Comparison of ENCODE assay signal across 19 cellular contexts in the genomic region with DNA sequence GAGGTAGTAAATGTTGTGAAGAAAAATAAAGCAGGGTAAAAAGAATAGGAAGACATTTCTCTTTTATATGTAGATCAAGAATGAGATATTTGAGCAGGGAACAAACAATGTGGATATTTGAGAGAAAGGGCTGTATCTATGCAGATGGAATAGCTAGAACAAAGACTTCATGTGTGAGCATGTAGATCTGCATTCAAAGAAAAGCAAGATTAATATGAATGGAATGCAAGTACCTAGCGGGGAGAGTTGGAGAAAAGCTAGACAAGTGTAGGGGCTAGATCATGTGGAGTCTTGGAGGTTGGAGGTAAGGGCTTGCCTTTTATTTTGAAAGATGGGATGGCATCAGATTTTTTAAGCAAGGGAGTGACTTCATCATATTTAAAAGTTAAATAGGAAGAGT. TPM values are rescaled to one million over a fixed set of nuclear protein-coding genes. Genes with fewer than 3 reads are reported as not detected.
DNase-seq lines count a peak whose midpoint lies in the region; TF ChIP-seq lines count a peak whose summit lies in the region.
"Had no signal": no experiment of that assay in that cellular context is flagged by ENCODE, and none has a peak within 500 bp of the region (broad histone marks: within the 10 kb centered on the region; RNA-seq: fewer than 3 reads in every experiment).

No MANE protein-coding gene starts in this region.

- no peak overlapping the region for H2BK12ac ChIP-seq in neuronal stem cell (ENCODE audit: low read length)

- DNase-seq in ELR (ENCODE audit: low read depth) (peak; percentile 19), RWPE1 (ENCODE audit: low spot score) (peak; percentile 25), chondrocyte (ENCODE audit: low spot score) (no peak), mesendoderm (peak; percentile 21), NCI-H446 treated with DMSO at 0.1 percent for 48 hours (lab: John Stamatoyannopoulos, UW) (no peak), neuronal stem cell (ENCODE audit: low spot score) (no peak)
- DNase-seq in activated CD8-positive, alpha-beta memory T cell treated with anti-CD3 and anti-CD28 coated beads for 24 hours, result no peak
- DNase-seq: BE2C; Caco-2; CD4-positive, CD25-positive, alpha-beta regulatory T cell; GDM1; Kasumi-1; NCI-H1092 treated with DMSO at 0.1 percent for 48 hours; NCI-H146; NCI-H2081; NCI-H510A; NCI-H748 treated with DMSO at 0.1 percent for 48 hours; SIG-M5 had no signal

- H3K4me1 ChIP-seq in mesendoderm (ENCODE audit: control insufficient read depth, low read depth, low read length) (peaks cover 2% of the 10 kb centered on the region), neuronal stem cell (ENCODE audit: control insufficient read depth in 2 of 2, insufficient read depth in 1 of 2, low read depth in 1 of 2, low read length in 2 of 2) (peaks cover 0 to 6% of the 10 kb centered on the region in 2 donors)
- H3K4me1 ChIP-seq: BE2C, Caco-2, HAP-1 had no signal

- no peak overlapping the region for H2AFZ ChIP-seq in neuronal stem cell (ENCODE audit: low read length)

- no peak overlapping the region for H3K56ac ChIP-seq in mesendoderm (ENCODE audit: low read length)

- no peak overlapping the region for H3K9ac ChIP-seq in mesendoderm (ENCODE audit: low read length)
- H3K9ac ChIP-seq in neuronal stem cell (ENCODE audit: low read depth, low read length, poor library complexity), result no peak overlapping the region

- H3K23ac ChIP-seq in mesendoderm (ENCODE audit: low read length) (no peak overlapping the region), neuronal stem cell (ENCODE audit: low read depth, low read length, poor library complexity) (no peak overlapping the region)

- peaks cover 8% of the 10 kb centered on the region for H3K79me2 ChIP-seq in mesendoderm (ENCODE audit: control insufficient read depth, insufficient read depth, low read length)

- TF ChIP-seq CTCF in RWPE1 (conservative IDR thresholded peaks at IDR 0.05; ENCODE audit: low read depth) (no peak), chondrocyte (IDR thresholded peaks at IDR 0.05) (no peak)

- POLR2A ChIA-PET in RWPE1 (lab: Yijun Ruan, JAX; ENCODE audit: low non-redundant PET), result no interaction called here

- H3K79me1 ChIP-seq in mesendoderm (ENCODE audit: low read length), result peaks cover 10% of the 10 kb centered on the region
- H3K79me1 ChIP-seq in neuronal stem cell (ENCODE audit: low read depth, low read length), result peaks cover 3% of the 10 kb centered on the region

- no peaks in the 10 kb centered on the region for H3K27me3 Mint-ChIP-seq in chondrocyte (ENCODE audit: low read depth)
- H3K27me3 Mint-ChIP-seq: CD4-positive, CD25-positive, alpha-beta regulatory T cell had no signal

- H3K27ac ChIP-seq in RWPE1 (no peak overlapping the region), mesendoderm (ENCODE audit: low read depth, low read length) (no peak overlapping the region), neuronal stem cell (replicated peaks; ENCODE audit: low read length) (no peak overlapping the region)

- CTCF ChIA-PET in RWPE1 (lab: Yijun Ruan, JAX), result interaction anchor here (0.8 kb wide), 1 partner anchor 643 kb away, joined by 3 read pairs; no protein-coding TSS in a partner anchor

- H2BK15ac ChIP-seq in mesendoderm (replicated peaks; ENCODE audit: low read depth) (no peak overlapping the region), neuronal stem cell (ENCODE audit: low read length) (no peak overlapping the region)

- H3K36me3 ChIP-seq in mesendoderm (ENCODE audit: control insufficient read depth, insufficient read depth, low read length) (no peaks in the 10 kb centered on the region), neuronal stem cell (replicated peaks in 1 of 2; ENCODE audit: control insufficient read depth in 2 of 2, insufficient read depth in 2 of 2, low read length in 2 of 2) (peaks cover 4 to 52% of the 10 kb centered on the region in 2 donors)
- H3K36me3 ChIP-seq: BE2C had no signal

- H3K4me1 Mint-ChIP-seq in chondrocyte (ENCODE audit: low read depth), result peaks cover 45% of the 10 kb centered on the region

- H4K91ac ChIP-seq in neuronal stem cell (ENCODE audit: low read depth, low read length, poor library complexity), result no peak overlapping the region

- H3K18ac ChIP-seq in mesendoderm (ENCODE audit: low read length), result no peak overlapping the region
- H3K18ac ChIP-seq in neuronal stem cell (ENCODE audit: low read length), result no peak overlapping the region

- peaks cover 4 to 69% of the 10 kb centered on the region in 2 donors for H3K9me3 ChIP-seq in neuronal stem cell (replicated peaks in 1 of 2; ENCODE audit: control insufficient read depth in 2 of 2, insufficient read depth in 1 of 2, low read depth in 1 of 2, low read length in 2 of 2)
- H3K9me3 ChIP-seq: BE2C, Caco-2 had no signal

- H3K4me2 ChIP-seq in mesendoderm (ENCODE audit: low read length) (no peak overlapping the region), neuronal stem cell (ENCODE audit: insufficient read depth, low read length, poor library complexity, severe bottlenecking) (no peak overlapping the region)

- H4K8ac ChIP-seq in mesendoderm (ENCODE audit: low read depth, low read length) (no peak overlapping the region), neuronal stem cell (ENCODE audit: low read depth, low read length) (no peak overlapping the region)

- H2AK5ac ChIP-seq in mesendoderm (ENCODE audit: low read length), result no peak overlapping the region
- H2AK5ac ChIP-seq in neuronal stem cell (ENCODE audit: low read depth, low read length), result no peak overlapping the region

- H3K4ac ChIP-seq in mesendoderm (ENCODE audit: low read depth, low read length) (no peak overlapping the region), neuronal stem cell (ENCODE audit: low read length) (no peak overlapping the region)

- H3K27me3 ChIP-seq in mesendoderm (ENCODE audit: insufficient read depth, low read length, poor library complexity) (no peaks in the 10 kb centered on the region), neuronal stem cell (ENCODE audit: control insufficient read depth in 3 of 3, insufficient read depth in 3 of 3, low read depth in 1 of 3, low read length in 3 of 3) (no peaks in the 10 kb centered on the region)
- H3K27me3 ChIP-seq: BE2C had no signal

- no peak overlapping the region for H3K14ac ChIP-seq in neuronal stem cell (ENCODE audit: low read length)

- no CpG with 5 or more reads among the region's 1 CpG for WGBS in mesendoderm (ENCODE audit: extremely low coverage, insufficient coverage, low lambda C conversion rate)
- WGBS in neuronal stem cell (ENCODE audit: extremely low coverage in 2 of 2, insufficient read length in 2 of 2, insufficient replicate concordance in 1 of 2), 2 donors, result no CpG with 5 or more reads among the region's 1 CpG

- peaks cover 9% of the 10 kb centered on the region for H3K9me3 Mint-ChIP-seq in chondrocyte (ENCODE audit: low read depth)

- H2BK120ac ChIP-seq in mesendoderm (ENCODE audit: low read depth, low read length) (no peak overlapping the region), neuronal stem cell (ENCODE audit: low read depth, low read length) (no peak overlapping the region)

- H3K4me3 ChIP-seq in mesendoderm (ENCODE audit: low read length) (no peak overlapping the region), neuronal stem cell (ENCODE audit: low read length in 2 of 2) (no peak overlapping the region)
- H3K4me3 ChIP-seq: HAP-1 had no signal

- peaks cover 17% of the 10 kb centered on the region for H3K36me3 Mint-ChIP-seq in chondrocyte (ENCODE audit: low read depth)

- no peak overlapping the region for H3K4me3 Mint-ChIP-seq in chondrocyte (ENCODE audit: unreplicated experiment)
- H3K4me3 Mint-ChIP-seq: CD4-positive, CD25-positive, alpha-beta regulatory T cell had no signal

- H3K27ac Mint-ChIP-seq in chondrocyte (ENCODE audit: unreplicated experiment), result peak overlapping the region; percentile 3

- H2BK5ac ChIP-seq in mesendoderm (ENCODE audit: low read length), result no peak overlapping the region
- H2BK5ac ChIP-seq in neuronal stem cell (ENCODE audit: low read length), result no peak overlapping the region

- H4K5ac ChIP-seq in mesendoderm (ENCODE audit: low read length), result no peak overlapping the region

RNA-seq across cellular contexts. Expression of a gene that starts 27.1 kb away (rescaled TPM):
- total RNA-seq in chondrocyte, result 64.4 to 73.3 TPM (median 65.9 TPM) in 3 replicates
- 23.7 TPM for polyA plus RNA-seq in mesendoderm (2013, experiment 1 of 2)
- polyA plus RNA-seq in mesendoderm (2013, experiment 2 of 2), result 22.6 TPM
- 31.4 TPM for polyA plus RNA-seq in neuronal stem cell (2013, experiment 1 of 2)
- 30.5 TPM for polyA plus RNA-seq in neuronal stem cell (2013, experiment 2 of 2)

RNA-seq across cellular contexts. Expression of a gene that starts 27.5 kb away (rescaled TPM):
- 22.2 to 26.4 TPM (median 25.0 TPM) in 3 replicates for total RNA-seq in chondrocyte
- polyA plus RNA-seq in mesendoderm (2013, experiment 1 of 2), result 22.2 TPM
- 22.0 TPM for polyA plus RNA-seq in mesendoderm (2013, experiment 2 of 2)
- 59.5 TPM for polyA plus RNA-seq in neuronal stem cell (2013, experiment 1 of 2)
- polyA plus RNA-seq in neuronal stem cell (2013, experiment 2 of 2), result 59.1 TPM

Comparison
In these comparisons a context has a peak if more than half of its experiments do, and no peak if none do; other contexts are left out.
1. DNase-seq: peak in ELR (single experiment), RWPE1 (single experiment) and mesendoderm (single experiment); none in chondrocyte (single experiment), NCI-H446 treated with DMSO at 0.1 percent for 48 hours (single experiment), neuronal stem cell (single experiment) and activated CD8-positive, alpha-beta memory T cell treated with anti-CD3 and anti-CD28 coated beads for 24 hours (single experiment).